1 cellular context compared by ENCODE assay signal in genomic region chr7:5396999-5397656, GRCh38.
TF ChIP-seq lines count a peak whose summit lies in the region.

No MANE protein-coding gene starts in this region.

TF ChIP-seq in H1, 55 proteins besides CTCF, POLR2A, EP300 and RAD21:
- no peak for TF ChIP-seq SP2 (IDR thresholded peaks at IDR 0.05; ENCODE audit: low read length)
- no peak for TF ChIP-seq BRCA1 (IDR thresholded peaks at IDR 0.05; ENCODE audit: low read depth, low read length)
- peak; percentile 90; the same call in 1 of the 2 replicates for TF ChIP-seq KDM1A (IDR thresholded peaks at IDR 0.05; ENCODE audit: borderline replicate concordance, low read length)
- no peak for TF ChIP-seq RFX5 (IDR thresholded peaks at IDR 0.05; ENCODE audit: borderline replicate concordance, low read depth, low read length)
- no peak for TF ChIP-seq PHF8 (conservative IDR thresholded peaks at IDR 0.05; ENCODE audit: low read depth, low read length)
- TF ChIP-seq BCL11A (IDR thresholded peaks at IDR 0.05; ENCODE audit: low read depth in 2 of 2, low read length in 2 of 2), result no peak
- TF ChIP-seq TAF1 (IDR thresholded peaks at IDR 0.05; ENCODE audit: low read depth, low read length), result no peak
- TF ChIP-seq CEBPB (IDR thresholded peaks at IDR 0.05; ENCODE audit: low read depth, low read length), result peak; percentile 86
- TF ChIP-seq USF2 (IDR thresholded peaks at IDR 0.05; ENCODE audit: low read length), result no peak
